Comparison of ENCODE assay signal across 12 cellular contexts in the genomic region with DNA sequence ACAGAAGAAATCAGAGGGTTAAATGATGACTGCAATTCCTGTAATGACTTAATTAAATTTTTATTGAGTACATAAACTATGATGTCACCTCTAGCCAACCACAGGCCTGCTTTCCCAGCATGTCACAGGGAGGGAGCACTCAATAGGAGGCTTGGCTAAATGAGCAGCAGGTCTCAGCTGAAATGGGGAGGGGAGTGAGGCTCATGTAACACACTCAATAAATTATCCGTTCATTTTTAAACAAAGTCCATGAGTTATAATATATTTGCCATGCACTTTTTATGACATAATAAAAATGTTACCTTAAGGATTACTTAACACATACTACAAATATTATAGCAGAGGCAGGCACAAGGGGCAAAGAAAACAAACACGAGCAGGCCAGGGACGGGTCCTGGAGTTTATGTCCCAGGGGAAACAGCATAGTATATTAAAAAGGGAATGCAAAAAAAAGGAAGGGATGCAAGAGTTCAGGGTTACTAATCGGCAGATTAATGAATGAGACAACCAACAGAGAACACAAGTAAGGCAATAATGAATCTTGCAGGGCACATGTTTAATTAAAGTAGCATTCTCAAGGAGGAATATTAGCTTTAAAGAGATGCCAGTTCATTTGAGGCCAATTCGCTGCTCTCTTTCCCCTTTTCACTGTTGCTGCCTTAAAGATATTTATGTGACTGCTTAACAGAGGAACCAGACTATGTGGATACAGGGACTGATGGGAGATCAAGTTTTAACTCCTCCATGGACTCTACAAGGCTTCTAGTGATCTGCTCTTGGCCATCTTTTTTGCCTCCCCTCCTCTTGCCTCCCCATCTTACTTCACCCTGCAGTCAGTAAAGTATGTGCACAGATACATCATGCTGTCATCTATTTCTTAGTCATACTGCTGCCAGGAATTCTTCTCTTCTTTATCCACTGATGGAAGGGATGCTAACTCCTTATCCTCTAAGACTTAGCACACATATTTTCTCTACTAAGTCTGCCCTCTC. TPM values are rescaled to one million over a fixed set of nuclear protein-coding genes. Genes with fewer than 3 reads are reported as not detected.
DNase-seq lines count a peak whose midpoint lies in the region; ATAC-seq and TF ChIP-seq lines count a peak whose summit lies in the region.
"Had no signal": no experiment of that assay in that cellular context is flagged by ENCODE, and none has a peak within 500 bp of the region (broad histone marks: within the 10 kb centered on the region; RNA-seq: fewer than 3 reads in every experiment).

No MANE protein-coding gene starts in this region.

- in situ Hi-C loops in GM13976 (cut with MboI; ENCODE audit: low sequenced_read_pairs, unreplicated experiment) = no loop called here

- H3K27me3 ChIP-seq in Peyer's patch (no peaks in the 10 kb centered on the region), fibroblast of lung (ENCODE audit: control insufficient read depth, insufficient read depth, low read length) (no peaks in the 10 kb centered on the region), sigmoid colon (no peaks in the 10 kb centered on the region)

- intact Hi-C loops in sigmoid colon (cut with DNase I) = no loop called here

- DNase-seq in H4 (ENCODE audit: low spot score) = peak; percentile 66
- peak in 1 of 3 donors; percentile 71 for DNase-seq in Peyer's patch
- DNase-seq in fibroblast of lung (ENCODE audit: low read depth in 2 of 2) = peak; percentile 82 to 89
- DNase-seq in sigmoid colon = no peak
- DNase-seq in superior temporal gyrus (ENCODE audit: extremely low spot score) = no peak
- DNase-seq in SK-N-DZ (ENCODE audit: low spot score) = no peak
- DNase-seq in GM13976 (ENCODE audit: low spot score) = no peak
- DNase-seq: activated CD4-positive, alpha-beta T cell treated with anti-CD3 and anti-CD28 coated beads for 1 hour; left ventricle myocardium superior; NCI-H748 treated with DMSO at 0.1 percent for 48 hours had no signal

- TF ChIP-seq CTCF in Peyer's patch (IDR thresholded peaks at IDR 0.05) (no peak), fibroblast of lung (conservative IDR thresholded peaks at IDR 0.05 in 1 of 2, IDR thresholded peaks at IDR 0.05 in 1 of 2; ENCODE audit: low read depth in 1 of 2, low read length in 2 of 2) (no peak), sigmoid colon (IDR thresholded peaks at IDR 0.05) (no peak), GM13976 (IDR thresholded peaks at IDR 0.05; ENCODE audit: borderline replicate concordance, control extremely low read depth, extremely low read depth, insufficient read depth, missing control alignments) (no peak)

- no peak for TF ChIP-seq POLR2A in Peyer's patch (IDR thresholded peaks at IDR 0.05)
- no peak for TF ChIP-seq POLR2A in sigmoid colon (IDR thresholded peaks at IDR 0.05)

- peak overlapping the region; percentile 51 for H3K4me2 ChIP-seq in fibroblast of lung (ENCODE audit: extremely low read depth, insufficient read depth, low read length)

- H3K36me3 ChIP-seq in Peyer's patch = no peaks in the 10 kb centered on the region
- no peaks in the 10 kb centered on the region for H3K36me3 ChIP-seq in fibroblast of lung (ENCODE audit: control insufficient read depth, insufficient read depth, low read length)
- no peaks in the 10 kb centered on the region for H3K36me3 ChIP-seq in sigmoid colon

- TF ChIP-seq EP300 in sigmoid colon (IDR thresholded peaks at IDR 0.05) = no peak

- H3K79me2 ChIP-seq in fibroblast of lung (ENCODE audit: control insufficient read depth, insufficient read depth, low read length) = no peaks in the 10 kb centered on the region

- WGBS in sigmoid colon, 2 donors = 22 to 56% methylated on average over 5 of the region's 5 CpGs

- H3K4me1 ChIP-seq in Peyer's patch = peaks cover 0 to 16% (median 2%) of the 10 kb centered on the region in 4 donors
- peaks cover 44% of the 10 kb centered on the region for H3K4me1 ChIP-seq in fibroblast of lung (ENCODE audit: control insufficient read depth, extremely low read depth, insufficient read depth, low read length)
- peaks cover 0 to 59% (median 57%) of the 10 kb centered on the region in 4 donors for H3K4me1 ChIP-seq in sigmoid colon

- no peak for ATAC-seq in GM19452 (IDR thresholded peaks at IDR 0.05; ENCODE audit: unreplicated experiment)

- peak overlapping the region in 3 of 4 donors; percentile 55 to 97 (median 86) for H3K27ac ChIP-seq in Peyer's patch
- H3K27ac ChIP-seq in fibroblast of lung (ENCODE audit: insufficient read depth, low read length) = peak overlapping the region; percentile 79
- peak overlapping the region in 3 of 4 donors; percentile 69 to 80 (median 80) for H3K27ac ChIP-seq in sigmoid colon

- no peaks in the 10 kb centered on the region for H4K20me1 ChIP-seq in fibroblast of lung (ENCODE audit: control insufficient read depth, extremely low read depth, insufficient read depth, low read length)

- no peak overlapping the region for H2AFZ ChIP-seq in fibroblast of lung (ENCODE audit: low read length)

- H3K9me3 ChIP-seq in Peyer's patch = no peaks in the 10 kb centered on the region
- H3K9me3 ChIP-seq in fibroblast of lung (ENCODE audit: control insufficient read depth, insufficient read depth, low read depth, low read length) = no peaks in the 10 kb centered on the region
- H3K9me3 ChIP-seq in sigmoid colon = no peaks in the 10 kb centered on the region

- H3K9ac ChIP-seq in fibroblast of lung (ENCODE audit: insufficient read depth, low read length) = no peak overlapping the region

- H3K4me3 ChIP-seq in Peyer's patch (no peak overlapping the region), fibroblast of lung (replicated peaks in 1 of 4; ENCODE audit: control extremely low read depth in 1 of 4, insufficient read depth in 1 of 4, low read depth in 3 of 4, low read length in 4 of 4) (no peak overlapping the region), sigmoid colon (no peak overlapping the region)

RNA-seq across cellular contexts. Expression of a gene that starts 27.3 kb away (rescaled TPM):
- total RNA-seq in H4 (2014; rRNA removed; shearing (Covaris generic)) = not detected in 2 replicates
- total RNA-seq in Peyer's patch (not detected), fibroblast of lung (not detected in 2 replicates), sigmoid colon (not detected)
- polyA plus RNA-seq in fibroblast of lung (0.02 TPM in 1 of 2 replicates, not detected in the other), sigmoid colon (under 1 TPM in 2 of 3 donors, not detected in 1; under 0.01 to 0.03 TPM)
- polyA plus RNA-seq in fibroblast of lung (2012) = not detected in 2 replicates
- polyA minus RNA-seq in fibroblast of lung (ENCODE audit: low replicate concordance) = not detected in 2 replicates
- polyA plus RNA-seq in SK-N-DZ (2014; cell fraction: cytosol; rRNA removed) = not detected in 2 replicates
- 0.38 TPM in 1 of 2 replicates, not detected in the other for polyA plus RNA-seq in SK-N-DZ (2014; cell fraction: nucleus; rRNA removed)
- total RNA-seq: cerebellum, left ventricle myocardium superior had no signal

RNA-seq across cellular contexts. Expression of a gene that starts 34.9 kb away (rescaled TPM):
- 228 and 244 TPM in 2 replicates for total RNA-seq in H4 (2014; rRNA removed; shearing (Covaris generic))
- total RNA-seq in Peyer's patch = 100 to 1,000 TPM in 3 of 4 donors, 10 to 100 TPM in 1; 77.6 to 196 (median 157) TPM
- total RNA-seq in fibroblast of lung = 111 and 117 TPM in 2 replicates
- polyA plus RNA-seq in fibroblast of lung = 156 and 187 TPM in 2 replicates
- polyA plus RNA-seq in fibroblast of lung (2012) = 192 and 254 TPM in 2 replicates
- 322 and 439 TPM in 2 replicates for polyA minus RNA-seq in fibroblast of lung (ENCODE audit: low replicate concordance)
- total RNA-seq in sigmoid colon = 10 to 100 TPM; 61.9 to 71.3 (median 66.1) TPM
- polyA plus RNA-seq in sigmoid colon = 100 to 1,000 TPM; 202 to 289 (median 228) TPM
- polyA plus RNA-seq in SK-N-DZ (2014; cell fraction: cytosol; rRNA removed) = 270 and 283 TPM in 2 replicates
- 178 and 255 TPM in 2 replicates for polyA plus RNA-seq in SK-N-DZ (2014; cell fraction: nucleus; rRNA removed)

RNA-seq across cellular contexts. Expression of a gene that starts 41.6 kb away (rescaled TPM):
- 4.0 and 10.4 TPM in 2 replicates for total RNA-seq in H4 (2014; rRNA removed; shearing (Covaris generic))
- total RNA-seq in Peyer's patch (10 to 100 TPM; 23.1 to 86.1 (median 58.6) TPM), fibroblast of lung (24.4 and 30.1 TPM in 2 replicates), sigmoid colon (10 to 100 TPM; 23.2 to 39.8 (median 29.4) TPM)
- polyA plus RNA-seq in fibroblast of lung (40.4 and 44.1 TPM in 2 replicates), sigmoid colon (100 to 1,000 TPM in 1 of 3 donors, 10 to 100 TPM in 2; 44.0 to 115 (median 97.3) TPM)
- polyA plus RNA-seq in fibroblast of lung (2012) = 130 and 146 TPM in 2 replicates
- polyA minus RNA-seq in fibroblast of lung (ENCODE audit: low replicate concordance) = 123 and 159 TPM in 2 replicates
- polyA plus RNA-seq in SK-N-DZ (2014; cell fraction: cytosol; rRNA removed) = 9.7 and 12.5 TPM in 2 replicates
- 16.3 and 18.4 TPM in 2 replicates for polyA plus RNA-seq in SK-N-DZ (2014; cell fraction: nucleus; rRNA removed)

Comparison
In these comparisons a context has a peak if more than half of its experiments do, and no peak if none do; other contexts are left out.
1. DNase-seq: peak in H4 (single experiment) and fibroblast of lung (2 of 2); none in sigmoid colon (single experiment), superior temporal gyrus (single experiment), SK-N-DZ (single experiment) and GM13976 (single experiment).
2. Peak in every context shown above with its lines, with median percentiles within 50 percentile points of each other: H3K27ac ChIP-seq.